In genomic region chr15:63339006-63339766, GRCh38 we compare ENCODE assay signal across 1 cellular context.
TF ChIP-seq lines count a peak whose summit lies in the region.

No MANE protein-coding gene starts in this region.

TF ChIP-seq in H1, 55 proteins besides CTCF, POLR2A, EP300 and RAD21:
- no peak for TF ChIP-seq RFX5 (IDR thresholded peaks at IDR 0.05; ENCODE audit: borderline replicate concordance, low read depth, low read length)
- no peak for TF ChIP-seq TBP (IDR thresholded peaks at IDR 0.05; ENCODE audit: low read depth, low read length)
- TF ChIP-seq TCF12 (IDR thresholded peaks at IDR 0.05; ENCODE audit: low read depth, low read length), result no peak
- TF ChIP-seq BCL11A (IDR thresholded peaks at IDR 0.05; ENCODE audit: low read depth in 2 of 2, low read length in 2 of 2), result no peak
- TF ChIP-seq MAFK (IDR thresholded peaks at IDR 0.05; ENCODE audit: low read depth, low read length), result no peak
- TF ChIP-seq GTF2F1 (IDR thresholded peaks at IDR 0.05; ENCODE audit: borderline replicate concordance, low read depth, low read length), result no peak
- TF ChIP-seq KDM1A (IDR thresholded peaks at IDR 0.05; ENCODE audit: borderline replicate concordance, low read length), result no peak
- no peak for TF ChIP-seq RXRA (IDR thresholded peaks at IDR 0.05; ENCODE audit: insufficient read depth, low read depth, low read length)
- TF ChIP-seq CBX5 (IDR thresholded peaks at IDR 0.05; ENCODE audit: low read depth, low read length), result no peak
- TF ChIP-seq SP1 (IDR thresholded peaks at IDR 0.05; ENCODE audit: low read depth, low read length), result no peak
- no peak for TF ChIP-seq POLR2AphosphoS5 (IDR thresholded peaks at IDR 0.05; ENCODE audit: low read depth, low read length)
- TF ChIP-seq USF2 (IDR thresholded peaks at IDR 0.05; ENCODE audit: low read length), result no peak
- no peak for TF ChIP-seq MAX (IDR thresholded peaks at IDR 0.05)
- TF ChIP-seq SRF (IDR thresholded peaks at IDR 0.05; ENCODE audit: low read depth, low read length), result no peak
- no peak for TF ChIP-seq CREB1 (IDR thresholded peaks at IDR 0.05)
- no peak for TF ChIP-seq BACH1 (IDR thresholded peaks at IDR 0.05; ENCODE audit: low read length)
